ENCODE assay signal across 1 cellular context in the genomic region with DNA sequence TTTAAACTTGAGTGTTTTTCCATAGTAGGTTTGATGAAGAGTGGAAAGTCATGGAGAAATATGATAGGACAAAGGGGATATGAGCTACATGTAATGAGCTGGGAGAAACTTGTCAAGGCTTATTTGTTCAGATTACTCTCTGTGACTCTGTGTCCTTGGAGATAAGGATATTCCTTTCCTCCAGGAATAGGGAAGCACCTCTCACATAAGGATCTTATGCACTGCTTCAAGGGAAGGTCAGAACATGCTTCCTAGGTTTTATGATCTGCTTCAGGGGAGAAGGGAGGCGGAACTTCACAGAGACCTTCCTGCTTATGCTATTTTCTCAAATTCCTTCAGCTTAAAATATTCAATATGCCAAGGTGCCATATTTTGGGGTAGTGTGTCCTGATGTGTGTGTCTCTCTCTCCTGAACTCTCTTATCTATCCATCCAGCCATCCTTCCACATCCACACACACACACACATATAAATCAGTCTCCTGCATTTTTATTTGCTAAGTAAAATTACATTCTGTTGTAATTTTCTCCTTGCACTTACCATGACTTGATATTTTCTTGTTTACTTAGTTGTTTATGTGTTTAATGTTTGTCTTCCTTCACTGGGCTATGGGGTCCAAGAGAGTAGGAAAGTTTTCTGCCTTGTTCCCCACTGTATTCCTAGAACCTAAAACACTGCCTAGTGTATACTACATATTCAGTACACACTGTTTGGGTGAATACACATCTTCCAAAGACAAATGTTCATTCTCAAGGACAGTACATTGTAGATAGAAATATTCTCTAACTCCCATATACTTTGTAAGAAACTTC.
TF ChIP-seq lines count a peak whose summit lies in the region.

No MANE protein-coding gene starts in this region.

TF ChIP-seq in WTC11, 78 proteins besides CTCF, POLR2A, EP300 and RAD21:
- TF ChIP-seq E2F4 (CRISPR knock-in tag; IDR thresholded peaks at IDR 0.05; ENCODE audit: borderline replicate concordance, low read depth) (no peak), CDX4 (CRISPR knock-in tag; IDR thresholded peaks at IDR 0.05; ENCODE audit: borderline replicate concordance) (no peak), FOXK1 (CRISPR knock-in tag; IDR thresholded peaks at IDR 0.05) (no peak), RORB (CRISPR knock-in tag; IDR thresholded peaks at IDR 0.05) (no peak), GRHL2 (CRISPR knock-in tag; IDR thresholded peaks at IDR 0.05; ENCODE audit: insufficient replicate concordance, severe bottlenecking) (no peak), CBFB (CRISPR knock-in tag; IDR thresholded peaks at IDR 0.05; ENCODE audit: low read depth) (no peak), ZMAT4 (CRISPR knock-in tag; IDR thresholded peaks at IDR 0.05) (no peak), ATF1 (CRISPR knock-in tag; IDR thresholded peaks at IDR 0.05) (no peak), ZNF532 (CRISPR knock-in tag; IDR thresholded peaks at IDR 0.05; ENCODE audit: borderline replicate concordance) (no peak)
- TF ChIP-seq, protein P1, sequence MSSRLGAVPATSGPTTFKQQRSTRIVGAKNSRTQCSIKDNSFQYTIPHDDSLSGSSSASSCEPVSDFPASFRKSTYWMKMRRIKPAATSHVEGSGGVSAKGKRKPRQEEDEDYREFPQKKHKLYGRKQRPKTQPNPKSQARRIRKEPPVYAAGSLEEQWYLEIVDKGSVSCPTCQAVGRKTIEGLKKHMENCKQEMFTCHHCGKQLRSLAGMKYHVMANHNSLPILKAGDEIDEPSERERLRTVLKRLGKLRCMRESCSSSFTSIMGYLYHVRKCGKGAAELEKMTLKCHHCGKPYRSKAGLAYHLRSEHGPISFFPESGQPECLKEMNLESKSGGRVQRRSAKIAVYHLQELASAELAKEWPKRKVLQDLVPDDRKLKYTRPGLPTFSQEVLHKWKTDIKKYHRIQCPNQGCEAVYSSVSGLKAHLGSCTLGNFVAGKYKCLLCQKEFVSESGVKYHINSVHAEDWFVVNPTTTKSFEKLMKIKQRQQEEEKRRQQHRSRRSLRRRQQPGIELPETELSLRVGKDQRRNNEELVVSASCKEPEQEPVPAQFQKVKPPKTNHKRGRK (CRISPR knock-in tag; IDR thresholded peaks at IDR 0.05; ENCODE audit: borderline replicate concordance) = no peak
